ENCODE assay signal across 8 cellular contexts in the genomic region with DNA sequence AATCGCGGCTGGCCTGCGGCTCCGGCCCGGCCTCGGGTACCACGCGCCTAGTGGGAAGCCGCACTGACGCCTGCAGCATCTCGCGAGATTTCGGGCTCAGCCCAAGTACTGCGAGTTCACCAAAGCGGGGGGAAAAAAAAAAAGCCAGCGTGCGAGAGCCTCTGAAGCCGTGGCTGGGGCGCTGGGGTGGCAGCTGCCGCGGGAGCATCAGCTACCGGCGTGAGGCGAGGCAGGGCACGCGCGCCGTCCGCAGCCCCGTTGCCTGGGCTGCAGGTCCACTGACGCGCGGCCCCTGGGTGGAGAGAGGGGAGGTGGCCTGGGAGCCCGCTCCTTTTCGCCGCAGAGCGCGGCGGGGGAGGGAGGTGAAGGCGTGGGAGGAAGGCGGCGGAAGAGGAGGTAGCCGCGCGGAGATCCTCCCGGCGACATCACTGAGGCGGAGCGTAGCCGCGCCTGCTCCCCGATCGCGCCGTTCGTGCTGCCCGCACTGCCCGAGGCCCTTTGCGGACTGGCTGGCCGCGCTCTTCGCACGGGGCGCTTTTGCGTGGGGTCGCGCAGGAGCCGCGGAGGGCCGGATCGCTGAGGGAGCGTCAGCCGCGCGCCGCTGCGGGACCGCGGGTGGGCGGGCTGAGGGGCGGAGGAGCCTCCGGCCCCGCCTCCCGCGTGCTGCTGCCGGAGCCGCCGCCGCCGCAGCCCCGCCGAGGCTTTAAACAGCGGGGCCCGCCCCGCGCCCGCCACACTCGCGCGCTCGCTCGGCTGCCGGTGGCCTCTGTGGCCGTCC. TPM values are rescaled to one million over a fixed set of nuclear protein-coding genes. Genes with fewer than 3 reads are reported as not detected.
A peak's percentile ranks its signal among the peaks of the same experiment; 100 is the strongest.
DNase-seq lines count a peak whose midpoint lies in the region; ATAC-seq and TF ChIP-seq lines count a peak whose summit lies in the region.

A gene (plus strand): TSS at position 734 of the 778 bp plus-strand sequence. CDS start 189 bp downstream, outside the sequence.

- peak within 1 kb of the TSS; percentile 96 for H3K4me2 ChIP-seq in GM23338

- peak within 1 kb of the TSS; percentile 91 for H3K4me3 ChIP-seq in GM23338
- H3K4me3 ChIP-seq in fibroblast of mammary gland (ENCODE audit: control insufficient read depth, low read depth, low read length): peak within 1 kb of the TSS; percentile 69

- H3K79me2 ChIP-seq in GM23338 (replicated peaks; ENCODE audit: insufficient read depth): peaks cover 32% of the 10 kb centered on the region

- peaks cover 28% of the 10 kb centered on the region for H4K20me1 ChIP-seq in GM23338 (replicated peaks; ENCODE audit: insufficient read depth)

- H3K9me2 ChIP-seq in GM23338 (ENCODE audit: insufficient read depth): no peaks in the 10 kb centered on the region

- H3K27ac ChIP-seq in GM23338 (ENCODE audit: low read depth): peak within 1 kb of the TSS; percentile 30; the same call in 1 of the 2 replicates
- peak within 1 kb of the TSS; percentile 97 for H3K27ac ChIP-seq in RWPE1

- no peaks in the 10 kb centered on the region for H3K36me3 ChIP-seq in GM23338 (ENCODE audit: insufficient read depth)

- H3K4me1 ChIP-seq in GM23338 (ENCODE audit: insufficient read depth): peaks cover 14% of the 10 kb centered on the region

- POLR2A ChIA-PET in RWPE1 (lab: Yijun Ruan, JAX; ENCODE audit: low non-redundant PET): interaction anchor here (0.6 to 0.8 kb wide), 5 partner anchors 118 to 577 kb away, joined by 3 to 4 read pairs (median 3); no protein-coding TSS in a partner anchor
- POLR2A ChIA-PET in naive thymus-derived CD8-positive, alpha-beta T cell (lab: Charles Lee): interaction anchor here (0.6 to 1.4 kb wide), 7 partner anchors 9 to 114 kb away, joined by 3 to 4 read pairs (median 3); no protein-coding TSS in a partner anchor

- H3K27me3 Mint-ChIP-seq in GM23338 (ENCODE audit: insufficient read depth, low read depth, poor library complexity): peaks cover 23% of the 10 kb centered on the region
- no peaks in the 10 kb centered on the region for H3K27me3 Mint-ChIP-seq in activated T-helper 17 cell treated with anti-CD3 and anti-CD28 coated beads, Interleukin-2, amount 50 U/mL, for 72 hours
- H3K27me3 Mint-ChIP-seq in naive thymus-derived CD8-positive, alpha-beta T cell: no peaks in the 10 kb centered on the region
- no peaks in the 10 kb centered on the region for H3K27me3 Mint-ChIP-seq in stimulated activated naive B cell treated with anti-CD40 and anti-IgM and Interleukin-4, amounts not matched to agents 10 μg/mL and 1 μg/mL and 100 μg/mL, for 72 hours

- H3K36me3 Mint-ChIP-seq in GM23338 (ENCODE audit: low read depth): no peaks in the 10 kb centered on the region
- peaks cover 11% of the 10 kb centered on the region for H3K36me3 Mint-ChIP-seq in activated T-helper 17 cell treated with anti-CD3 and anti-CD28 coated beads, Interleukin-2, amount 50 U/mL, for 72 hours (ENCODE audit: low read depth)
- H3K36me3 Mint-ChIP-seq in naive thymus-derived CD8-positive, alpha-beta T cell: peaks cover 0 to 2% (median 0%) of the 10 kb centered on the region in 3 donors
- H3K36me3 Mint-ChIP-seq in stimulated activated naive B cell treated with anti-CD40 and anti-IgM and Interleukin-4, amounts not matched to agents 10 μg/mL and 1 μg/mL and 100 μg/mL, for 72 hours: peaks cover 15 to 27% of the 10 kb centered on the region in 2 donors

- CTCF ChIA-PET in RWPE1 (lab: Yijun Ruan, JAX): interaction anchor here (0.5 to 1.3 kb wide), 5 partner anchors 12 to 324 kb away, joined by 3 to 6 read pairs (median 3); no protein-coding TSS in a partner anchor

- TF ChIP-seq CTCF in GM23338 (conservative IDR thresholded peaks at IDR 0.05; ENCODE audit: low read depth in 2 of 2) (no peak), RWPE1 (conservative IDR thresholded peaks at IDR 0.05; ENCODE audit: low read depth) (no peak), fibroblast of mammary gland (conservative IDR thresholded peaks at IDR 0.05; ENCODE audit: control insufficient read depth, insufficient read depth, low read depth, low read length) (no peak)

- H2AFZ ChIP-seq in GM23338: peak within 1 kb of the TSS; percentile 98

- H3K4me1 Mint-ChIP-seq in GM23338: peaks cover 29% of the 10 kb centered on the region; the same call in 2 of the 3 replicates
- H3K4me1 Mint-ChIP-seq in activated T-helper 17 cell treated with anti-CD3 and anti-CD28 coated beads, Interleukin-2, amount 50 U/mL, for 72 hours: peaks cover 44% of the 10 kb centered on the region
- peaks cover 41 to 73% (median 69%) of the 10 kb centered on the region in 4 donors for H3K4me1 Mint-ChIP-seq in naive thymus-derived CD8-positive, alpha-beta T cell
- H3K4me1 Mint-ChIP-seq in stimulated activated naive B cell treated with anti-CD40 and anti-IgM and Interleukin-4, amounts not matched to agents 10 μg/mL and 1 μg/mL and 100 μg/mL, for 72 hours: peaks cover 40 to 54% of the 10 kb centered on the region in 2 donors

- H3K27ac Mint-ChIP-seq in GM23338: peak within 1 kb of the TSS; percentile 84
- peak within 1 kb of the TSS; percentile 92 for H3K27ac Mint-ChIP-seq in activated T-helper 17 cell treated with anti-CD3 and anti-CD28 coated beads, Interleukin-2, amount 50 U/mL, for 72 hours
- H3K27ac Mint-ChIP-seq in naive thymus-derived CD8-positive, alpha-beta T cell: peak within 1 kb of the TSS; percentile 92 to 97 (median 94)
- H3K27ac Mint-ChIP-seq in stimulated activated naive B cell treated with anti-CD40 and anti-IgM and Interleukin-4, amounts not matched to agents 10 μg/mL and 1 μg/mL and 100 μg/mL, for 72 hours: peak within 1 kb of the TSS; percentile 97

- DNase-seq in Daoy (ENCODE audit: low read depth): peak; percentile 97
- DNase-seq in GM23338 (ENCODE audit: low spot score): peak; percentile 94
- DNase-seq in Kasumi-1 (lab: John Stamatoyannopoulos, UW): peak; percentile 83 to 86
- peak; percentile 93 for DNase-seq in RWPE1 (ENCODE audit: low spot score)
- peak; percentile 96 for DNase-seq in fibroblast of mammary gland (ENCODE audit: low read depth)
- peak; percentile 83 to 99 (median 94) for DNase-seq in naive thymus-derived CD8-positive, alpha-beta T cell
- peak; percentile 94 for DNase-seq in stimulated activated naive B cell treated with anti-CD40 and anti-IgM and Interleukin-4, amounts not matched to agents 10 μg/mL and 1 μg/mL and 100 μg/mL, for 72 hours

- peak; percentile 69 for ATAC-seq in GM23338
- ATAC-seq in activated T-helper 17 cell treated with anti-CD3 and anti-CD28 coated beads, Interleukin-2, amount 50 U/mL, for 72 hours (replicated peaks): peak; percentile 76
- ATAC-seq in naive thymus-derived CD8-positive, alpha-beta T cell: peak; percentile 69 to 78
- peak; percentile 74 to 75 for ATAC-seq in stimulated activated naive B cell treated with anti-CD40 and anti-IgM and Interleukin-4, amounts not matched to agents 10 μg/mL and 1 μg/mL and 100 μg/mL, for 72 hours (replicated peaks)

- peak within 1 kb of the TSS; percentile 91 for H3K4me3 Mint-ChIP-seq in GM23338
- peak within 1 kb of the TSS; percentile 89 for H3K4me3 Mint-ChIP-seq in activated T-helper 17 cell treated with anti-CD3 and anti-CD28 coated beads, Interleukin-2, amount 50 U/mL, for 72 hours
- peak within 1 kb of the TSS; percentile 86 to 98 (median 94) for H3K4me3 Mint-ChIP-seq in naive thymus-derived CD8-positive, alpha-beta T cell
- H3K4me3 Mint-ChIP-seq in stimulated activated naive B cell treated with anti-CD40 and anti-IgM and Interleukin-4, amounts not matched to agents 10 μg/mL and 1 μg/mL and 100 μg/mL, for 72 hours: peak within 1 kb of the TSS; percentile 88 to 89

- H3K27me3 ChIP-seq in GM23338 (ENCODE audit: insufficient read depth): peaks cover 25% of the 10 kb centered on the region

- no peaks in the 10 kb centered on the region for H3K9me3 Mint-ChIP-seq in GM23338
- H3K9me3 Mint-ChIP-seq in activated T-helper 17 cell treated with anti-CD3 and anti-CD28 coated beads, Interleukin-2, amount 50 U/mL, for 72 hours: no peaks in the 10 kb centered on the region
- H3K9me3 Mint-ChIP-seq in naive thymus-derived CD8-positive, alpha-beta T cell: no peaks in the 10 kb centered on the region
- H3K9me3 Mint-ChIP-seq in stimulated activated naive B cell treated with anti-CD40 and anti-IgM and Interleukin-4, amounts not matched to agents 10 μg/mL and 1 μg/mL and 100 μg/mL, for 72 hours: no peaks in the 10 kb centered on the region

- 0 out of 2 replicates have a peak, but pooled peaks cover 3% of the 10 kb centered on the region for H3F3A ChIP-seq in GM23338 (replicated peaks; ENCODE audit: low read depth)

TF ChIP-seq in GM23338, 12 proteins besides CTCF, POLR2A, EP300 and RAD21:
- TF ChIP-seq POLR2AphosphoS5 (IDR thresholded peaks at IDR 0.05; ENCODE audit: low read depth) (peak; percentile 59), EZH2 (IDR thresholded peaks at IDR 0.05; ENCODE audit: low read depth, unreplicated experiment) (no peak), EZH2phosphoT487 (IDR thresholded peaks at IDR 0.05; ENCODE audit: unreplicated experiment) (no peak)

RNA-seq across cellular contexts. Expression of the gene that starts here (rescaled TPM):
- 24.6 and 46.6 TPM in 2 replicates for total RNA-seq in Daoy (2014; rRNA removed; shearing (Covaris generic))
- total RNA-seq in GM23338 (2014; rRNA removed; shearing (Covaris generic)): 17.2 and 21.3 TPM in 2 replicates
- polyA plus RNA-seq in GM23338 (2016; fragmentation: Nextera tagmentation; extraction: Ambion mirVana): 6.1 and 8.1 TPM in 2 replicates
- total RNA-seq in activated T-helper 17 cell treated with anti-CD3 and anti-CD28 coated beads, Interleukin-2, amount 50 U/mL, for 72 hours: 10 to 100 TPM in 1 of 2 donors, 1 to 10 TPM in 1; 9.7 to 30.3 TPM
- 10 to 100 TPM; 13.3 to 16.4 TPM for total RNA-seq in naive thymus-derived CD8-positive, alpha-beta T cell
- 1 to 10 TPM; 4.5 to 6.6 (median 4.7) TPM for polyA plus RNA-seq in naive thymus-derived CD8-positive, alpha-beta T cell

Comparison
In these comparisons a context has a peak if more than half of its experiments do, and no peak if none do; other contexts are left out.
1. Peak in every context shown above with its lines: DNase-seq, ATAC-seq, H3K4me3 ChIP-seq and H3K27ac ChIP-seq.